In genomic region chr14:24189460-24189859, GRCh38 we compare ENCODE assay signal across 2 cellular contexts.
TF ChIP-seq lines count a peak whose summit lies in the region.

No MANE protein-coding gene starts in this region.

TF ChIP-seq in IMR-90, 13 proteins besides CTCF, POLR2A, EP300 and RAD21:
- TF ChIP-seq MXI1 (IDR thresholded peaks at IDR 0.05; ENCODE audit: borderline replicate concordance, low read depth, low read length) (no peak), CEBPB (IDR thresholded peaks at IDR 0.05; ENCODE audit: low read depth, low read length) (no peak), RCOR1 (IDR thresholded peaks at IDR 0.05; ENCODE audit: insufficient replicate concordance, low read length) (no peak), ELK1 (IDR thresholded peaks at IDR 0.05; ENCODE audit: borderline replicate concordance, low read depth, low read length) (no peak), FOS (IDR thresholded peaks at IDR 0.05; ENCODE audit: low read depth, low read length) (no peak), NFE2L2 (IDR thresholded peaks at IDR 0.05; ENCODE audit: low read depth, low read length) (no peak), RFX5 (IDR thresholded peaks at IDR 0.05; ENCODE audit: low read depth, low read length) (no peak), MAFK (IDR thresholded peaks at IDR 0.05; ENCODE audit: low read depth, low read length) (no peak), MAZ (IDR thresholded peaks at IDR 0.05; ENCODE audit: borderline replicate concordance, low read depth, low read length) (no peak), BHLHE40 (IDR thresholded peaks at IDR 0.05; ENCODE audit: low read depth, low read length) (no peak), SMC3 (IDR thresholded peaks at IDR 0.05; ENCODE audit: low read depth, low read length) (no peak), CHD1 (IDR thresholded peaks at IDR 0.05; ENCODE audit: low read depth, low read length) (no peak)
- TF ChIP-seq, protein P1, sequence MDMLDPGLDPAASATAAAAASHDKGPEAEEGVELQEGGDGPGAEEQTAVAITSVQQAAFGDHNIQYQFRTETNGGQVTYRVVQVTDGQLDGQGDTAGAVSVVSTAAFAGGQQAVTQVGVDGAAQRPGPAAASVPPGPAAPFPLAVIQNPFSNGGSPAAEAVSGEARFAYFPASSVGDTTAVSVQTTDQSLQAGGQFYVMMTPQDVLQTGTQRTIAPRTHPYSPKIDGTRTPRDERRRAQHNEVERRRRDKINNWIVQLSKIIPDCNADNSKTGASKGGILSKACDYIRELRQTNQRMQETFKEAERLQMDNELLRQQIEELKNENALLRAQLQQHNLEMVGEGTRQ (IDR thresholded peaks at IDR 0.05; ENCODE audit: low read depth, low read length): no peak

TF ChIP-seq in neural cell, 6 proteins besides CTCF, POLR2A, EP300 and RAD21:
- TF ChIP-seq SMC3 (conservative IDR thresholded peaks at IDR 0.05; ENCODE audit: poor library complexity) (no peak), POLR2AphosphoS5 (IDR thresholded peaks at IDR 0.05) (no peak), REST (IDR thresholded peaks at IDR 0.05; ENCODE audit: borderline replicate concordance) (no peak), EZH2 (IDR thresholded peaks at IDR 0.05; ENCODE audit: borderline replicate concordance, insufficient read depth, low read length, poor library complexity, severe bottlenecking) (no peak), MXI1 (conservative IDR thresholded peaks at IDR 0.05; ENCODE audit: poor library complexity, severe bottlenecking) (no peak), TAF1 (IDR thresholded peaks at IDR 0.05; ENCODE audit: low read depth) (no peak)
